ENCODE assay signal across 11 cellular contexts in the genomic region with DNA sequence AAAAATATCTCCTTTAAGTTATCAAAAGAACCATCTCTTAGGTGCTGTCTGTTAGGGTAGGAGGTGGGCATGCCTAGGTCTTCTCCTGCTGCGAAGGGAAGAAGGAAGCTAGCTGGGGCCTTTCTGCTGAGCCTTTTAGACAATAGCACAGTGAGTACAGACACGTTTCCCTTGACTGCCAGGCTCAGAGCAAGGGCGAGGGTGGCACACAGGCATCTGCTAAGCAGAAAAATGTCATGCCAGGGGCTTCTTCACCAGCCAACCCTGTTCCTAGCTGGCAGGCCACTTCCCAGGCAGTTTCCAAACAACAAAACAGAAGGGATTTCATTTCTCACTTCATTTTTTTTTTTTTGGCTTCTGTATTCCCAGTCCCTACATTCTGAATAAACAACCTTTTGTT.
A peak's percentile ranks its signal among the peaks of the same experiment; 100 is the strongest.
DNase-seq lines count a peak whose midpoint lies in the region; ATAC-seq and TF ChIP-seq lines count a peak whose summit lies in the region.
"Had no signal": no experiment of that assay in that cellular context is flagged by ENCODE, and none has a peak within 500 bp of the region (broad histone marks: within the 10 kb centered on the region; RNA-seq: fewer than 3 reads in every experiment).

No MANE protein-coding gene starts in this region.

- intact Hi-C loops in left ventricle myocardium inferior (cut with micrococcal nuclease) (no loop called here), Right ventricle myocardium inferior (cut with DNase I) (loop anchor here (5.0 kb wide), 1 partner anchor 166 kb away; a partner anchor contains a TSS), esophagus squamous epithelium (cut with DNase I) (no loop called here)

- no peaks in the 10 kb centered on the region for H4K20me1 ChIP-seq in osteoblast (ENCODE audit: insufficient read depth, low read length)

- no peaks in the 10 kb centered on the region for H3K27me3 ChIP-seq in left ventricle myocardium inferior (ENCODE audit: low read depth)
- H3K27me3 ChIP-seq in esophagus squamous epithelium, result no peaks in the 10 kb centered on the region
- H3K27me3 ChIP-seq in osteoblast (ENCODE audit: insufficient read depth, low read length), result no peaks in the 10 kb centered on the region

- ATAC-seq in Right ventricle myocardium inferior, result no peak
- no peak for ATAC-seq in HG03342 (IDR thresholded peaks at IDR 0.05; ENCODE audit: unreplicated experiment)
- ATAC-seq in T-helper 17 cell, result no peak

- H2AFZ ChIP-seq in osteoblast (ENCODE audit: low read length), result peak overlapping the region; percentile 93

- no peaks in the 10 kb centered on the region for H3K27me3 Mint-ChIP-seq in T-helper 17 cell

- H3K36me3 Mint-ChIP-seq in T-helper 17 cell (ENCODE audit: low read depth), result no peaks in the 10 kb centered on the region

- H3K4me3 ChIP-seq in left ventricle myocardium inferior (peak overlapping the region; percentile 55), esophagus squamous epithelium (peak overlapping the region; percentile 12 to 58 (median 35)), osteoblast (ENCODE audit: insufficient read depth, low read length) (peak overlapping the region; percentile 71)
- H3K4me3 ChIP-seq: cardiac muscle cell had no signal

- TF ChIP-seq CTCF in left ventricle myocardium inferior (IDR thresholded peaks at IDR 0.05; ENCODE audit: borderline replicate concordance) (no peak), esophagus squamous epithelium (IDR thresholded peaks at IDR 0.05) (no peak), osteoblast (IDR thresholded peaks at IDR 0.05; ENCODE audit: extremely low read depth, low read depth, low read length) (no peak)

- peak overlapping the region; percentile 93 for H3K4me2 ChIP-seq in osteoblast (ENCODE audit: insufficient read depth, low read length)

- H3K4me1 Mint-ChIP-seq in T-helper 17 cell, result peaks cover 11% of the 10 kb centered on the region

- no peaks in the 10 kb centered on the region for H3K36me3 ChIP-seq in left ventricle myocardium inferior
- no peaks in the 10 kb centered on the region for H3K36me3 ChIP-seq in esophagus squamous epithelium
- no peaks in the 10 kb centered on the region for H3K36me3 ChIP-seq in osteoblast (ENCODE audit: insufficient read depth, low read length)
- H3K36me3 ChIP-seq: cardiac muscle cell had no signal

- TF ChIP-seq POLR2A in esophagus squamous epithelium (IDR thresholded peaks at IDR 0.05), result no peak

- no peak overlapping the region for H3K27ac Mint-ChIP-seq in T-helper 17 cell

- peak overlapping the region; percentile 86 for H3K27ac ChIP-seq in left ventricle myocardium inferior (replicated peaks)
- peak overlapping the region; percentile 83 to 90 (median 90) for H3K27ac ChIP-seq in esophagus squamous epithelium
- H3K27ac ChIP-seq in osteoblast (ENCODE audit: low read depth, low read length), result peak overlapping the region; percentile 21
- H3K27ac ChIP-seq: cardiac muscle cell had no signal

- no peak overlapping the region for H3K4me3 Mint-ChIP-seq in T-helper 17 cell

- peaks cover 35% of the 10 kb centered on the region for H3K4me1 ChIP-seq in left ventricle myocardium inferior
- H3K4me1 ChIP-seq in esophagus squamous epithelium, result peaks cover 17 to 52% (median 24%) of the 10 kb centered on the region in 3 donors
- peaks cover 15% of the 10 kb centered on the region for H3K4me1 ChIP-seq in osteoblast (ENCODE audit: insufficient read depth, low read length)

- no peaks in the 10 kb centered on the region for H3K9me3 ChIP-seq in left ventricle myocardium inferior (replicated peaks)
- H3K9me3 ChIP-seq in esophagus squamous epithelium, result no peaks in the 10 kb centered on the region
- H3K9me3 ChIP-seq in osteoblast (ENCODE audit: low read depth, low read length), result no peaks in the 10 kb centered on the region
- no peaks in the 10 kb centered on the region for H3K9me3 ChIP-seq in T-helper 17 cell (ENCODE audit: control insufficient read depth, low read length, poor library complexity, severe bottlenecking)

- no peak for DNase-seq in left ventricle myocardium inferior
- no peak for DNase-seq in Right ventricle myocardium inferior (ENCODE audit: missing footprints)
- DNase-seq in esophagus squamous epithelium (lab: John Stamatoyannopoulos, UW), result no peak
- DNase-seq in osteoblast (ENCODE audit: insufficient read length, low spot score, missing footprints), result peak; percentile 52
- no peak for DNase-seq in NCI-H187 treated with DMSO at 0.1 percent for 48 hours (lab: John Stamatoyannopoulos, UW)
- DNase-seq in activated gamma-delta T cell treated with Interleukin-2 at 50 U/mL for 16 hours, result no peak
- DNase-seq in T-helper 17 cell, result no peak
- DNase-seq: COR-L47, left cardiac atrium had no signal

- WGBS in esophagus squamous epithelium, 2 donors, result 18 to 37% methylated on average over 2 to 3 of the region's 3 CpGs

- no peaks in the 10 kb centered on the region for H3K79me2 ChIP-seq in osteoblast (ENCODE audit: insufficient read depth, low read length)

Comparison
In these comparisons a context has a peak if more than half of its experiments do, and no peak if none do; other contexts are left out.
1. H3K27ac ChIP-seq: peak in every context shown above with its lines; median percentile 90 in esophagus squamous epithelium; 86 in left ventricle myocardium inferior; 21 in osteoblast.